1 cellular context compared by ENCODE assay signal in the genomic region with DNA sequence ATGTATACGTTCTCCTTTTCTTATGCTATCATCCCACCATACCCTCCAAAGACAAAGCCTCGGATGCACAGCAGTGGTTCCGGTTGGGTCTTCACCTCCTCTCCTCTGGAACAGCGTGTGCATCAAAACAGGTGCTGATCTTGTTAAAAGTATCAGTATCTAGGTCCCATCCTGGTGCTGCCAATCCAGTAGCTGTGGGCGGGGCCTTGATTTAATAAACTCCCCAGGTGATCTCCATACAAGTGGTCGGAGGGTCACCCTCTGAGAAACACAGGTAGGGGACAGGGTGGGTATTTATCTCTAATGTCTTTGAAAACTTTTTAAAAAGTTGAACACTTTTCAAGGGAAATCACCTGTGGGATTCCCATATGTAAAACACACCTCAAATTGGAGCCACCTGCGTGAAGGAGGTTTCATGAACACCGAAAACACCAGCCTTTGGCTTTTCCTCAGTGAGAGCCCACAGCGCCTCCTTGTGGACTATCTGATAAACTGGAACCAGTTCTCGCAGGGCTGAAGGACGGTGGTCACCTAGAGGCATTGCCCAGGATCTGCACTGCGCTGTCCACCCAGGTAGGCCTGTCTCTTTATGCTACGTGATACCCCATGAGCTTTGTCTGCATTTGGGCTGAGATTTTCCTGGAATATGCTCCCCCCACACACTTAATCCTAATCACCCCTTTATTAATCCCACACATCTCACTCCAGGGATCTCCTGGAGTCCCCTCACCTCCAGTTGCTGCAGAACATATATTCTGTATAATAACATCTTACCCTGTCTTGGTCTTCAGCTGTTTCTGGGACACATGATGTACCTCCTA.
TF ChIP-seq lines count a peak whose summit lies in the region.

No MANE protein-coding gene starts in this region.

TF ChIP-seq in GM23338, 12 proteins besides CTCF, POLR2A, EP300 and RAD21 (continued from another document):
- TF ChIP-seq, protein P1, sequence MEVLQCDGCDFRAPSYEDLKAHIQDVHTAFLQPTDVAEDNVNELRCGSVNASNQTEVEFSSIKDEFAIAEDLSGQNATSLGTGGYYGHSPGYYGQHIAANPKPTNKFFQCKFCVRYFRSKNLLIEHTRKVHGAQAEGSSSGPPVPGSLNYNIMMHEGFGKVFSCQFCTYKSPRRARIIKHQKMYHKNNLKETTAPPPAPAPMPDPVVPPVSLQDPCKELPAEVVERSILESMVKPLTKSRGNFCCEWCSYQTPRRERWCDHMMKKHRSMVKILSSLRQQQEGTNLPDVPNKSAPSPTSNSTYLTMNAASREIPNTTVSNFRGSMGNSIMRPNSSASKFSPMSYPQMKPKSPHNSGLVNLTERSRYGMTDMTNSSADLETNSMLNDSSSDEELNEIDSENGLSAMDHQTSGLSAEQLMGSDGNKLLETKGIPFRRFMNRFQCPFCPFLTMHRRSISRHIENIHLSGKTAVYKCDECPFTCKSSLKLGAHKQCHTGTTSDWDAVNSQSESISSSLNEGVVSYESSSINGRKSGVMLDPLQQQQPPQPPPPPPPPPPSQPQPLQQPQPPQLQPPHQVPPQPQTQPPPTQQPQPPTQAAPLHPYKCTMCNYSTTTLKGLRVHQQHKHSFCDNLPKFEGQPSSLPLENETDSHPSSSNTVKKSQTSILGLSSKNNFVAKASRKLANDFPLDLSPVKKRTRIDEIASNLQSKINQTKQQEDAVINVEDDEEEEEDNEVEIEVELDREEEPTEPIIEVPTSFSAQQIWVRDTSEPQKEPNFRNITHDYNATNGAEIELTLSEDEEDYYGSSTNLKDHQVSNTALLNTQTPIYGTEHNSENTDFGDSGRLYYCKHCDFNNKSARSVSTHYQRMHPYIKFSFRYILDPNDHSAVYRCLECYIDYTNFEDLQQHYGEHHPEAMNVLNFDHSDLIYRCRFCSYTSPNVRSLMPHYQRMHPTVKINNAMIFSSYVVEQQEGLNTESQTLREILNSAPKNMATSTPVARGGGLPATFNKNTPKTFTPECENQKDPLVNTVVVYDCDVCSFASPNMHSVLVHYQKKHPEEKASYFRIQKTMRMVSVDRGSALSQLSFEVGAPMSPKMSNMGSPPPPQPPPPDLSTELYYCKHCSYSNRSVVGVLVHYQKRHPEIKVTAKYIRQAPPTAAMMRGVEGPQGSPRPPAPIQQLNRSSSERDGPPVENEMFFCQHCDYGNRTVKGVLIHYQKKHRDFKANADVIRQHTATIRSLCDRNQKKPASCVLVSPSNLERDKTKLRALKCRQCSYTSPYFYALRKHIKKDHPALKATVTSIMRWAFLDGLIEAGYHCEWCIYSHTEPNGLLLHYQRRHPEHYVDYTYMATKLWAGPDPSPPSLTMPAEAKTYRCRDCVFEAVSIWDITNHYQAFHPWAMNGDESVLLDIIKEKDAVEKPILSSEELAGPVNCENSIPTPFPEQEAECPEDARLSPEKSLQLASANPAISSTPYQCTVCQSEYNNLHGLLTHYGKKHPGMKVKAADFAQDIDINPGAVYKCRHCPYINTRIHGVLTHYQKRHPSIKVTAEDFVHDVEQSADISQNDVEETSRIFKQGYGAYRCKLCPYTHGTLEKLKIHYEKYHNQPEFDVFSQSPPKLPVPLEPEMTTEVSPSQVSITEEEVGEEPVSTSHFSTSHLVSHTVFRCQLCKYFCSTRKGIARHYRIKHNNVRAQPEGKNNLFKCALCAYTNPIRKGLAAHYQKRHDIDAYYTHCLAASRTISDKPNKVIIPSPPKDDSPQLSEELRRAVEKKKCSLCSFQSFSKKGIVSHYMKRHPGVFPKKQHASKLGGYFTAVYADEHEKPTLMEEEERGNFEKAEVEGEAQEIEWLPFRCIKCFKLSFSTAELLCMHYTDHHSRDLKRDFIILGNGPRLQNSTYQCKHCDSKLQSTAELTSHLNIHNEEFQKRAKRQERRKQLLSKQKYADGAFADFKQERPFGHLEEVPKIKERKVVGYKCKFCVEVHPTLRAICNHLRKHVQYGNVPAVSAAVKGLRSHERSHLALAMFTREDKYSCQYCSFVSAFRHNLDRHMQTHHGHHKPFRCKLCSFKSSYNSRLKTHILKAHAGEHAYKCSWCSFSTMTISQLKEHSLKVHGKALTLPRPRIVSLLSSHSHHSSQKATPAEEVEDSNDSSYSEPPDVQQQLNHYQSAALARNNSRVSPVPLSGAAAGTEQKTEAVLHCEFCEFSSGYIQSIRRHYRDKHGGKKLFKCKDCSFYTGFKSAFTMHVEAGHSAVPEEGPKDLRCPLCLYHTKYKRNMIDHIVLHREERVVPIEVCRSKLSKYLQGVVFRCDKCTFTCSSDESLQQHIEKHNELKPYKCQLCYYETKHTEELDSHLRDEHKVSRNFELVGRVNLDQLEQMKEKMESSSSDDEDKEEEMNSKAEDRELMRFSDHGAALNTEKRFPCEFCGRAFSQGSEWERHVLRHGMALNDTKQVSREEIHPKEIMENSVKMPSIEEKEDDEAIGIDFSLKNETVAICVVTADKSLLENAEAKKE (CRISPR knock-in tag; IDR thresholded peaks at IDR 0.05): no peak
- TF ChIP-seq NANOG (IDR thresholded peaks at IDR 0.05; ENCODE audit: borderline replicate concordance): no peak
- TF ChIP-seq, protein P2, sequence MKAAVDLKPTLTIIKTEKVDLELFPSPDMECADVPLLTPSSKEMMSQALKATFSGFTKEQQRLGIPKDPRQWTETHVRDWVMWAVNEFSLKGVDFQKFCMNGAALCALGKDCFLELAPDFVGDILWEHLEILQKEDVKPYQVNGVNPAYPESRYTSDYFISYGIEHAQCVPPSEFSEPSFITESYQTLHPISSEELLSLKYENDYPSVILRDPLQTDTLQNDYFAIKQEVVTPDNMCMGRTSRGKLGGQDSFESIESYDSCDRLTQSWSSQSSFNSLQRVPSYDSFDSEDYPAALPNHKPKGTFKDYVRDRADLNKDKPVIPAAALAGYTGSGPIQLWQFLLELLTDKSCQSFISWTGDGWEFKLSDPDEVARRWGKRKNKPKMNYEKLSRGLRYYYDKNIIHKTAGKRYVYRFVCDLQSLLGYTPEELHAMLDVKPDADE (IDR thresholded peaks at IDR 0.05): no peak
- no peak for TF ChIP-seq ZNF114 (CRISPR knock-in tag; IDR thresholded peaks at IDR 0.05)
- TF ChIP-seq EZH2 (IDR thresholded peaks at IDR 0.05; ENCODE audit: low read depth, unreplicated experiment): no peak
- no peak for TF ChIP-seq ZNF331 (CRISPR knock-in tag; IDR thresholded peaks at IDR 0.05; ENCODE audit: low read depth)
- no peak for TF ChIP-seq POLR2AphosphoS5 (IDR thresholded peaks at IDR 0.05; ENCODE audit: low read depth)
- TF ChIP-seq JUNB (IDR thresholded peaks at IDR 0.05; ENCODE audit: unreplicated experiment): no peak
